Comparison of ENCODE assay signal across 30 cellular contexts in the genomic region with DNA sequence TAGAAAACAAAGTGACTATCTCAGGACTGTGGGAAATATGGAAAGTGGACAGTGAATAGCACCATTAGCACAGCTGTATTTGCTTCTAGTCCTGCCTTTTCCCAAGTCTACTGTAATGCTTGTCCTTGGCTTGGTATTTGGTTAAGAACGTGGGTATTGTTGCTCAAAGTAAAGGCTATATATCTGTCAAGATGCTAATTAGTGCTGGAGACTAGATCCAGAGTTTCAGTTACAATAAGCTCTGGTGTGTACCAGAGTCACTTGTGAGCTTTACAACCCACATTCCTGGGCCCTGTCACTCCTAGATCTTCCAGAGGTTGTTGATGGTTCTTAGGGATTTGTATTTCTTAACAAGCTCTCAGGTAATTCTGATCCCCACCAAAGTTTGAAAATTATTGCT.
"Had no signal": no experiment of that assay in that cellular context is flagged by ENCODE, and none has a peak within 500 bp of the region (broad histone marks: within the 10 kb centered on the region; RNA-seq: fewer than 3 reads in every experiment).

No MANE protein-coding gene starts in this region.

- H3K9me3 ChIP-seq: ascending aorta, breast epithelium, colonic mucosa, esophagus squamous epithelium, gastrocnemius medialis, heart left ventricle had no signal

- H3K4me3 ChIP-seq: ascending aorta, breast epithelium, cardiac muscle cell, colonic mucosa, esophagus squamous epithelium, gastrocnemius medialis, heart left ventricle had no signal

- H3K36me3 ChIP-seq: ascending aorta, breast epithelium, colonic mucosa, gastrocnemius medialis had no signal

- ATAC-seq: activated CD8-positive, alpha-beta memory T cell treated with anti-CD3 and anti-CD28 coated beads, Interleukin-2, amount 10 ng/mL, durations not matched to agents 7 days and 5 days; activated CD8-positive, alpha-beta T cell treated with anti-CD3 and anti-CD28 coated beads, Interleukin-2, amount 10 ng/mL, durations not matched to agents 7 days and 5 days; activated naive CD4-positive, alpha-beta T cell treated with anti-CD3 and anti-CD28 coated beads, Interleukin-2, amount 50 U/mL, for 72 hours; activated T-cell treated with anti-CD3 and anti-CD28 coated beads, Interleukin-2, amount 50 U/mL, for 72 hours; foreskin keratinocyte; gastrocnemius medialis; heart left ventricle; WTC11 had no signal

- DNase-seq: activated CD4-positive, alpha-beta memory T cell treated with anti-CD3 and anti-CD28 coated beads for 36 hours; activated CD4-positive, alpha-beta T cell treated with anti-CD3 and anti-CD28 coated beads for 1 hour; activated CD4-positive, alpha-beta T cell treated with anti-CD3 and anti-CD28 coated beads, Interleukin-2, amount 10 ng/mL, durations not matched to agents 24 days and 14 days; activated CD8-positive, alpha-beta memory T cell treated with anti-CD3 and anti-CD28 coated beads, Interleukin-2, amount 10 ng/mL, durations not matched to agents 7 days and 5 days; activated CD8-positive, alpha-beta memory T cell treated with anti-CD3 and anti-CD28 coated beads, Interleukin-2, amount 50 U/mL, for 4 hours; activated CD8-positive, alpha-beta T cell treated with anti-CD3 and anti-CD28 coated beads, Interleukin-2, amount 10 ng/mL, durations not matched to agents 7 days and 5 days; activated gamma-delta T cell; activated naive CD4-positive, alpha-beta T cell; activated naive CD4-positive, alpha-beta T cell treated with anti-CD3 and anti-CD28 coated beads, Interleukin-2, amount 10 ng/mL, durations not matched to agents 7 days and 5 days; activated naive CD8-positive, alpha-beta T cell treated with anti-CD3 and anti-CD28 coated beads, Interleukin-2, amount 10 ng/mL, durations not matched to agents 7 days and 5 days; activated T-cell treated with anti-CD3 and anti-CD28 coated beads for 4 hours; activated T-cell treated with anti-CD3 and anti-CD28 coated beads, Interleukin-2, amount 50 U/mL, for 24 hours; activated T-cell treated with anti-CD3 and anti-CD28 coated beads, Interleukin-2, amount 50 U/mL, for 72 hours; central memory CD4-positive, alpha-beta T cell; cerebellar nuclear complex; colonic mucosa; effector CD8-positive, alpha-beta T cell; esophagus squamous epithelium; foreskin keratinocyte; gastrocnemius medialis; glutamatergic neuron; heart left ventricle; T-helper 2 cell had no signal

- H3K27ac ChIP-seq: ascending aorta, breast epithelium, cardiac muscle cell, colonic mucosa, epithelial cell of prostate, esophagus squamous epithelium, foreskin keratinocyte, gastrocnemius medialis, heart left ventricle, VCaP had no signal

- H3K27me3 ChIP-seq: ascending aorta, breast epithelium, cardiac muscle cell, colonic mucosa, esophagus squamous epithelium, foreskin keratinocyte, gastrocnemius medialis, heart left ventricle had no signal

- H3K4me1 ChIP-seq: ascending aorta, breast epithelium, colonic mucosa, esophagus squamous epithelium, foreskin keratinocyte, gastrocnemius medialis had no signal
